28 cellular contexts compared by ENCODE assay signal in the genomic region with DNA sequence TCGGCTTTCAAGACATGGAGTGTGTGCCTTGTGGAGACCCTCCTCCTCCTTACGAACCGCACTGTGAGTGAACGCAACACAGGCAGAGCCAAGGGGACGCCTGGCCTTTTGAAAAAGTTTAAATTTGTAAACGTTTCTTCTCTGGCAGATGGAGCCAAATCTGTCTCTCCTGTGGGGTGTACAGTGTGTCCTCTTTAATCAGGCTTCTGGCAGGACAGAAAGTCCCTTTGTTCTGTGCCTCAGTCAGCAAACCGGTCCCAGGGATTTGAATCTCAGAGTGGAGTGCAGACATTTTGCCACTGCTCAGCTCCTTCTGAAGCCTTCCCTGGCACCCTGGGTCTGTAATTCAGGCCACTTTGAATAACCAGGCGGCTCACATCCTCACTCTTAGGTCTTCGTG. TPM values are rescaled to one million over a fixed set of nuclear protein-coding genes. Genes with fewer than 3 reads are reported as not detected.
DNase-seq lines count a peak whose midpoint lies in the region; ATAC-seq, FAIRE-seq and TF ChIP-seq lines count a peak whose summit lies in the region.
"Had no signal": no experiment of that assay in that cellular context is flagged by ENCODE, and none has a peak within 500 bp of the region (broad histone marks: within the 10 kb centered on the region; RNA-seq: fewer than 3 reads in every experiment).

No MANE protein-coding gene starts in this region.

- H2AFZ ChIP-seq in IMR-90 (replicated peaks; ENCODE audit: low read length, poor library complexity), result peak overlapping the region; percentile 45

- H3K27me3 ChIP-seq in IMR-90 (ENCODE audit: control insufficient read depth, insufficient read depth, low read length), result no peaks in the 10 kb centered on the region
- no peaks in the 10 kb centered on the region for H3K27me3 ChIP-seq in esophagus (ENCODE audit: control insufficient read depth in 1 of 2, insufficient read depth in 2 of 2, low read length in 2 of 2)
- H3K27me3 ChIP-seq: breast epithelium, Peyer's patch had no signal

- H4K8ac ChIP-seq in IMR-90 (ENCODE audit: low read depth in 2 of 2, low read length in 2 of 2), result 0 out of 4 replicates have a peak overlapping the region, but pooled peaks of 1 of the 2 experiments have one; percentile 64

- dilution Hi-C loops in IMR-90 (cut with HindIII; ENCODE audit: low sequenced_read_pairs, unreplicated experiment), result no loop called here

- no peak overlapping the region for H3K56ac ChIP-seq in IMR-90 (ENCODE audit: extremely low read depth, insufficient read depth, low read length)

- no peak overlapping the region for H2BK120ac ChIP-seq in IMR-90 (ENCODE audit: low read depth, low read length)

- no peak overlapping the region for H3K18ac ChIP-seq in IMR-90 (ENCODE audit: low read depth, low read length)

- no peak overlapping the region for H3K4me3 ChIP-seq in IMR-90 (ENCODE audit: insufficient read depth, low read depth, low read length)
- H3K4me3 ChIP-seq in esophagus (ENCODE audit: low read depth in 1 of 2, low read length in 2 of 2), result no peak overlapping the region
- H3K4me3 ChIP-seq: breast epithelium, coronary artery, Peyer's patch had no signal

- H3K14ac ChIP-seq in IMR-90 (replicated peaks; ENCODE audit: low read depth, low read length), result peak overlapping the region; percentile 30; the same call in 1 of the 2 replicates

- no peak overlapping the region for H4K5ac ChIP-seq in IMR-90 (ENCODE audit: low read depth, low read length)

- no peak overlapping the region for H2BK5ac ChIP-seq in IMR-90 (ENCODE audit: low read depth, low read length, poor library complexity, severe bottlenecking)

- WGBS in IMR-90 (ENCODE audit: extremely low coverage in 2 of 2, insufficient read length in 1 of 2), 2 experiments, result 57% methylated on average over 4 of the region's 9 CpGs; no CpG with 5 or more reads in 1 of the 2 experiments
- 80 to 83% methylated on average over 9 of the region's 9 CpGs for WGBS in esophagus, 2 donors

- CTCF ChIA-PET in IMR-90 (lab: Yijun Ruan, JAX), result no interaction called here

- TF ChIP-seq RAD21 in IMR-90 (IDR thresholded peaks at IDR 0.05; ENCODE audit: low read length), result no peak

- H3K27ac ChIP-seq in IMR-90 (ENCODE audit: insufficient read depth, low read length), result no peak overlapping the region
- H3K27ac ChIP-seq in esophagus (ENCODE audit: low read depth in 2 of 2, low read length in 1 of 2), result peak overlapping the region; percentile 34 to 40
- H3K27ac ChIP-seq: breast epithelium, Peyer's patch had no signal

- no peak overlapping the region for H3K4me2 ChIP-seq in IMR-90 (ENCODE audit: low read depth, low read length)

- POLR2A ChIA-PET in IMR-90 (lab: Charles Lee; ENCODE audit: unreplicated experiment), result no interaction called here

- no peak overlapping the region for H3K23ac ChIP-seq in IMR-90 (ENCODE audit: low read depth, low read length)

- H3K9me3 ChIP-seq in IMR-90 (ENCODE audit: control insufficient read depth, insufficient read depth, low read length), result no peaks in the 10 kb centered on the region
- no peaks in the 10 kb centered on the region for H3K9me3 ChIP-seq in esophagus (ENCODE audit: control insufficient read depth in 2 of 2, insufficient read depth in 1 of 2, low read depth in 1 of 2, low read length in 1 of 2)
- H3K9me3 ChIP-seq: breast epithelium, Caco-2, Peyer's patch had no signal

- H2BK20ac ChIP-seq in IMR-90 (ENCODE audit: low read depth, low read length), result no peak overlapping the region

- ATAC-seq in IMR-90 (ENCODE audit: low read depth) (no peak), sciatic nerve (peak; percentile 84), GM18868 (IDR thresholded peaks at IDR 0.05; ENCODE audit: unreplicated experiment) (no peak)
- ATAC-seq: activated CD8-positive, alpha-beta memory T cell treated with anti-CD3 and anti-CD28 coated beads, Interleukin-2, amount 10 ng/mL, durations not matched to agents 7 days and 5 days; effector memory CD8-positive, alpha-beta T cell; esophagus mucosa; naive thymus-derived CD4-positive, alpha-beta T cell had no signal

- in situ Hi-C loops in IMR-90 (cut with MboI; ENCODE audit: low sequenced_read_pairs), result no loop called here

- H3K36me3 ChIP-seq in IMR-90 (ENCODE audit: control insufficient read depth, insufficient read depth, low read length) (peaks cover 38% of the 10 kb centered on the region), esophagus (ENCODE audit: control insufficient read depth in 2 of 2, insufficient read depth in 2 of 2, low read length in 1 of 2) (no peaks in the 10 kb centered on the region)
- H3K36me3 ChIP-seq: breast epithelium, Peyer's patch had no signal

- no peak for TF ChIP-seq POLR2A in IMR-90 (IDR thresholded peaks at IDR 0.05; ENCODE audit: low read depth, low read length)

- H3K4me1 ChIP-seq in IMR-90 (ENCODE audit: control insufficient read depth, insufficient read depth, low read length), result peaks cover 10% of the 10 kb centered on the region
- peaks cover 0 to 5% of the 10 kb centered on the region in 2 donors for H3K4me1 ChIP-seq in esophagus (ENCODE audit: control insufficient read depth in 2 of 2, insufficient read depth in 2 of 2, low read length in 1 of 2)
- H3K4me1 ChIP-seq: breast epithelium, Peyer's patch had no signal

- intact Hi-C loops in IMR-90 (cut with micrococcal nuclease), result no loop called here
- intact Hi-C loops in sciatic nerve (cut with DNase I), result no loop called here

- FAIRE-seq in GM19239 (lab: Jason Lieb, UNC), result no peak
- FAIRE-seq: urothelium cell line had no signal

- H2BK15ac ChIP-seq in IMR-90 (ENCODE audit: low read depth, low read length), result peak overlapping the region; percentile 6; the same call in 1 of the 3 replicates

- DNase-seq in IMR-90 (no peak), medulla oblongata (ENCODE audit: extremely low spot score) (peak; percentile 54), sciatic nerve (ENCODE audit: low spot score) (no peak), islet precursor cell (no peak), NCI-H128 (lab: John Stamatoyannopoulos, UW; ENCODE audit: unreplicated experiment) (no peak), GM19239 (ENCODE audit: insufficient read length, low spot score) (no peak)
- DNase-seq: activated CD4-positive, alpha-beta T cell treated with anti-CD3 and anti-CD28 coated beads, Interleukin-2, amount 10 ng/mL, durations not matched to agents 7 days and 5 days; activated CD8-positive, alpha-beta memory T cell treated with anti-CD3 and anti-CD28 coated beads, Interleukin-2, amount 10 ng/mL, durations not matched to agents 7 days and 5 days; activated naive CD4-positive, alpha-beta T cell treated with anti-CD3 and anti-CD28 coated beads, Interleukin-2, amount 10 ng/mL, durations not matched to agents 7 days and 5 days; Caco-2; DMS79; effector memory CD8-positive, alpha-beta T cell; foreskin melanocyte; GF-D8; hippocampal formation; naive thymus-derived CD4-positive, alpha-beta T cell; NCI-H1694; NCI-H2171 treated with DMSO at 0.1 percent for 48 hours; NCI-H526 treated with DMSO at 0.1 percent for 48 hours; Peyer's patch; retina; stimulated activated CD4-positive, alpha-beta T cell treated with anti-CD3 and anti-CD28 coated beads, Interleukin-4, amount 100 ng/mL, for 1 hour had no signal

- BruUV-seq in IMR-90 (replicated peaks; lab: Mats Ljungman, UMichigan), result no TSS peak

- H4K91ac ChIP-seq in IMR-90 (ENCODE audit: insufficient read depth, low read depth, low read length), result no peak overlapping the region

- no peak overlapping the region for H3K9ac ChIP-seq in IMR-90 (ENCODE audit: low read depth, low read length)

- no peak for TF ChIP-seq CTCF in IMR-90 (conservative IDR thresholded peaks at IDR 0.05; ENCODE audit: low read depth, low read length)

- peaks cover 3% of the 10 kb centered on the region; the same call in 1 of the 2 replicates for H3K9me1 ChIP-seq in IMR-90 (ENCODE audit: insufficient read depth, low read length)

- peaks cover 4 to 12% of the 10 kb centered on the region in 2 experiments; a peak in 3 of 4 replicates for H3K79me1 ChIP-seq in IMR-90 (ENCODE audit: low read depth in 1 of 2, low read length in 2 of 2)

- peak overlapping the region; percentile 24; the same call in 1 of the 2 replicates for H3K4ac ChIP-seq in IMR-90 (ENCODE audit: low read depth, low read length)

- H2AK9ac ChIP-seq in IMR-90 (replicated peaks; ENCODE audit: low read depth, low read length, poor library complexity), result peak overlapping the region; percentile 62

- no peaks in the 10 kb centered on the region for H4K20me1 ChIP-seq in IMR-90 (ENCODE audit: insufficient read depth, low read length)

- 0 out of 2 replicates have a peak overlapping the region, but pooled peaks have one; percentile 51 for H2AK5ac ChIP-seq in IMR-90 (ENCODE audit: low read depth, low read length)

TF ChIP-seq in IMR-90, 13 proteins besides CTCF, POLR2A, EP300 and RAD21 (continues in another document):
- no peak for TF ChIP-seq CHD1 (IDR thresholded peaks at IDR 0.05; ENCODE audit: low read depth, low read length)
- no peak for TF ChIP-seq CEBPB (IDR thresholded peaks at IDR 0.05; ENCODE audit: low read depth, low read length)
- TF ChIP-seq FOS (IDR thresholded peaks at IDR 0.05; ENCODE audit: low read depth, low read length), result no peak
- no peak for TF ChIP-seq BHLHE40 (IDR thresholded peaks at IDR 0.05; ENCODE audit: low read depth, low read length)
- TF ChIP-seq RCOR1 (IDR thresholded peaks at IDR 0.05; ENCODE audit: insufficient replicate concordance, low read length), result no peak
- no peak for TF ChIP-seq RFX5 (IDR thresholded peaks at IDR 0.05; ENCODE audit: low read depth, low read length)
- TF ChIP-seq MAZ (IDR thresholded peaks at IDR 0.05; ENCODE audit: borderline replicate concordance, low read depth, low read length), result no peak
- TF ChIP-seq, protein P1, sequence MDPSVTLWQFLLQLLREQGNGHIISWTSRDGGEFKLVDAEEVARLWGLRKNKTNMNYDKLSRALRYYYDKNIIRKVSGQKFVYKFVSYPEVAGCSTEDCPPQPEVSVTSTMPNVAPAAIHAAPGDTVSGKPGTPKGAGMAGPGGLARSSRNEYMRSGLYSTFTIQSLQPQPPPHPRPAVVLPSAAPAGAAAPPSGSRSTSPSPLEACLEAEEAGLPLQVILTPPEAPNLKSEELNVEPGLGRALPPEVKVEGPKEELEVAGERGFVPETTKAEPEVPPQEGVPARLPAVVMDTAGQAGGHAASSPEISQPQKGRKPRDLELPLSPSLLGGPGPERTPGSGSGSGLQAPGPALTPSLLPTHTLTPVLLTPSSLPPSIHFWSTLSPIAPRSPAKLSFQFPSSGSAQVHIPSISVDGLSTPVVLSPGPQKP (IDR thresholded peaks at IDR 0.05; ENCODE audit: borderline replicate concordance, low read depth, low read length), result no peak

RNA-seq across cellular contexts. Expression of a gene that starts 56.5 kb away (rescaled TPM):
- total RNA-seq in IMR-90 (2012; rRNA removed) (18.6 and 21.9 TPM in 2 replicates), sciatic nerve (25.9 TPM)
- polyA plus RNA-seq in IMR-90 (2012; rRNA removed) (19.8 and 26.3 TPM in 2 replicates), esophagus (1 to 10 TPM; 4.2 to 6.3 TPM)
- 22.9 and 37.5 TPM in 2 replicates for polyA plus RNA-seq in IMR-90 (2012; cell fraction: cytosol; rRNA removed)
- 17.5 and 57.8 TPM in 2 replicates for polyA plus RNA-seq in IMR-90 (2012; cell fraction: nucleus; rRNA removed; ENCODE audit: low replicate concordance)
- polyA plus RNA-seq: naive thymus-derived CD4-positive, alpha-beta T cell had no signal
